15 cellular contexts compared by ENCODE assay signal in genomic region chr5:318341-318897, GRCh38.
DNase-seq lines count a peak whose midpoint lies in the region; ATAC-seq and TF ChIP-seq lines count a peak whose summit lies in the region.
"Had no signal": no experiment of that assay in that cellular context is flagged by ENCODE, and none has a peak within 500 bp of the region (broad histone marks: within the 10 kb centered on the region; RNA-seq: fewer than 3 reads in every experiment).

No MANE protein-coding gene starts in this region.

- no peak for ATAC-seq in HG03108 (IDR thresholded peaks at IDR 0.05; ENCODE audit: unreplicated experiment)
- ATAC-seq: activated T-helper 17 cell treated with anti-CD3 and anti-CD28 coated beads, Interleukin-2, amount 50 U/mL, for 72 hours; T-helper 17 cell had no signal

- TF ChIP-seq CTCF in 22Rv1 (IDR thresholded peaks at IDR 0.05) (peak; percentile 19; the same call in 1 of the 2 replicates), GM10266 (IDR thresholded peaks at IDR 0.05; ENCODE audit: control insufficient read depth, insufficient read depth, low read depth, missing control alignments) (peak; percentile 11), epithelial cell of esophagus (IDR thresholded peaks at IDR 0.05; ENCODE audit: insufficient read depth, low read depth, low read length, missing control alignments) (no peak)

- H3K27ac ChIP-seq in 22Rv1: no peak overlapping the region
- H3K27ac ChIP-seq: sigmoid colon had no signal

- DNase-seq in GM10266 (ENCODE audit: extremely low spot score) (no peak), NCI-H526 (lab: John Stamatoyannopoulos, UW) (peak; percentile 24 to 57), epithelial cell of esophagus (ENCODE audit: low read depth) (peak; percentile 27), NCI-H1048 (lab: John Stamatoyannopoulos, UW) (no peak), islet precursor cell (no peak)
- DNase-seq in activated CD4-positive, CD25-positive, alpha-beta regulatory T cell treated with anti-CD3 and anti-CD28 coated beads, Interleukin-2, amount 50 U/mL, for 72 hours: no peak
- DNase-seq: CD4-positive, alpha-beta memory T cell; NCI-H1092; sigmoid colon; stimulated activated naive CD4-positive, alpha-beta T cell treated with Interleukin-2 at 50 U/mL for 16 hours; T-helper 17 cell had no signal

- H3K4me3 ChIP-seq in epithelial cell of esophagus (ENCODE audit: low read length): no peak overlapping the region
- H3K4me3 ChIP-seq: lung, sigmoid colon had no signal

Comparison
In these comparisons a context has a peak if more than half of its experiments do, and no peak if none do; other contexts are left out.
1. DNase-seq: peak in NCI-H526 (2 of 2) and epithelial cell of esophagus (single experiment); none in GM10266 (single experiment), NCI-H1048 (single experiment), activated CD4-positive, CD25-positive, alpha-beta regulatory T cell treated with anti-CD3 and anti-CD28 coated beads, Interleukin-2, amount 50 U/mL, for 72 hours (single experiment) and islet precursor cell (single experiment).